11 cellular contexts compared by ENCODE assay signal in genomic region chr3:113151475-113152031, GRCh38. TPM values are rescaled to one million over a fixed set of nuclear protein-coding genes. Genes with fewer than 3 reads are reported as not detected.
A peak's percentile ranks its signal among the peaks of the same experiment; 100 is the strongest.
DNase-seq lines count a peak whose midpoint lies in the region; ATAC-seq and TF ChIP-seq lines count a peak whose summit lies in the region.
"Had no signal": no experiment of that assay in that cellular context is flagged by ENCODE, and none has a peak within 500 bp of the region (broad histone marks: within the 10 kb centered on the region; RNA-seq: fewer than 3 reads in every experiment).

No MANE protein-coding gene starts in this region.

- TF ChIP-seq CTCF in breast epithelium (IDR thresholded peaks at IDR 0.05) (no peak), MCF 10A (IDR thresholded peaks at IDR 0.05; ENCODE audit: unreplicated experiment) (no peak), choroid plexus epithelial cell (conservative IDR thresholded peaks at IDR 0.05; ENCODE audit: low read depth, low read length) (no peak), nephron progenitor cell (IDR thresholded peaks at IDR 0.05) (no peak)
- no peak for TF ChIP-seq CTCF in activated CD8-positive, alpha-beta T cell treated with anti-CD3 and anti-CD28 coated beads for 36 hours (IDR thresholded peaks at IDR 0.05)

- no peak overlapping the region for H3K4me3 ChIP-seq in breast epithelium
- no peak overlapping the region for H3K4me3 ChIP-seq in choroid plexus epithelial cell (ENCODE audit: low read depth, low read length)
- H3K4me3 ChIP-seq in aorta (ENCODE audit: low read length in 2 of 2), result no peak overlapping the region
- H3K4me3 ChIP-seq: A549 had no signal

- H3K27me3 Mint-ChIP-seq in MCF 10A (ENCODE audit: insufficient read depth, unreplicated experiment) (no peaks in the 10 kb centered on the region), nephron progenitor cell (ENCODE audit: low read depth, poor library complexity) (peaks cover 2% of the 10 kb centered on the region)
- peaks cover 3% of the 10 kb centered on the region for H3K27me3 Mint-ChIP-seq in activated CD8-positive, alpha-beta T cell treated with anti-CD3 and anti-CD28 coated beads for 36 hours

- H3K4me3 Mint-ChIP-seq in MCF 10A (ENCODE audit: unreplicated experiment) (no peak overlapping the region), nephron progenitor cell (peak overlapping the region; percentile 18)
- H3K4me3 Mint-ChIP-seq in activated CD8-positive, alpha-beta T cell treated with anti-CD3 and anti-CD28 coated beads for 36 hours, result no peak overlapping the region
- H3K4me3 Mint-ChIP-seq: activated naive CD4-positive, alpha-beta T cell treated with anti-CD3 and anti-CD28 coated beads for 36 hours had no signal

- WGBS in aorta, 2 donors, result 91 to 93% methylated on average over 6 of the region's 6 CpGs

- H3K36me3 Mint-ChIP-seq in MCF 10A (ENCODE audit: insufficient read depth, unreplicated experiment), result no peaks in the 10 kb centered on the region
- no peaks in the 10 kb centered on the region for H3K36me3 Mint-ChIP-seq in nephron progenitor cell (ENCODE audit: low read depth)
- no peaks in the 10 kb centered on the region for H3K36me3 Mint-ChIP-seq in activated CD8-positive, alpha-beta T cell treated with anti-CD3 and anti-CD28 coated beads for 36 hours (ENCODE audit: low read depth)

- H3K4me1 ChIP-seq in breast epithelium, result peaks cover 0 to 8% of the 10 kb centered on the region in 2 donors
- H3K4me1 ChIP-seq in aorta (ENCODE audit: control insufficient read depth in 1 of 2, insufficient read depth in 2 of 2, low read length in 2 of 2), result no peaks in the 10 kb centered on the region

- H3K9me3 Mint-ChIP-seq in MCF 10A (ENCODE audit: unreplicated experiment), result no peaks in the 10 kb centered on the region
- no peaks in the 10 kb centered on the region for H3K9me3 Mint-ChIP-seq in nephron progenitor cell
- no peaks in the 10 kb centered on the region for H3K9me3 Mint-ChIP-seq in activated CD8-positive, alpha-beta T cell treated with anti-CD3 and anti-CD28 coated beads for 36 hours
- H3K9me3 Mint-ChIP-seq: activated naive CD4-positive, alpha-beta T cell treated with anti-CD3 and anti-CD28 coated beads for 36 hours had no signal

- CTCF ChIA-PET in MCF 10A (lab: Yijun Ruan, JAX), result interaction anchor here (0.5 to 1.0 kb wide), 2 partner anchors 11 to 130 kb away, joined by 3 to 4 read pairs; no protein-coding TSS in a partner anchor
- CTCF ChIA-PET in activated CD8-positive, alpha-beta T cell treated with anti-CD3 and anti-CD28 coated beads for 36 hours (lab: Charles Lee), result interaction anchor here (1.4 kb wide), 1 partner anchor 136 kb away, joined by 6 read pairs; no protein-coding TSS in a partner anchor

- no TSS peak for BruUV-seq in MCF 10A (replicated peaks; lab: Mats Ljungman, UMichigan)

- no peak overlapping the region for H3K27ac Mint-ChIP-seq in MCF 10A (ENCODE audit: low read depth, unreplicated experiment)
- peak overlapping the region; percentile 100 for H3K27ac Mint-ChIP-seq in nephron progenitor cell
- no peak overlapping the region for H3K27ac Mint-ChIP-seq in activated CD8-positive, alpha-beta T cell treated with anti-CD3 and anti-CD28 coated beads for 36 hours
- H3K27ac Mint-ChIP-seq: activated naive CD4-positive, alpha-beta T cell treated with anti-CD3 and anti-CD28 coated beads for 36 hours had no signal

- ATAC-seq in aorta (ENCODE audit: low FRiP score), result peak; percentile 88
- no peak for ATAC-seq in HG02938 (IDR thresholded peaks at IDR 0.05; ENCODE audit: unreplicated experiment)
- ATAC-seq in activated CD8-positive, alpha-beta T cell treated with anti-CD3 and anti-CD28 coated beads for 36 hours, result no peak
- ATAC-seq: A549 had no signal

- POLR2A ChIA-PET in MCF 10A (lab: Yijun Ruan, JAX), result no interaction called here
- POLR2A ChIA-PET in activated CD8-positive, alpha-beta T cell treated with anti-CD3 and anti-CD28 coated beads for 36 hours (lab: Charles Lee), result no interaction called here

- DNase-seq in breast epithelium (ENCODE audit: low spot score in 2 of 2) (peak in 1 of 2 donors; percentile 27), MCF 10A (ENCODE audit: unreplicated experiment) (no peak), choroid plexus epithelial cell (ENCODE audit: low read depth) (peak; percentile 80), nephron progenitor cell (peak; percentile 67), aorta (peak in 1 of 2 donors; percentile 48), COLO829 (ENCODE audit: low spot score) (no peak)
- no peak for DNase-seq in activated CD8-positive, alpha-beta T cell treated with anti-CD3 and anti-CD28 coated beads for 36 hours
- DNase-seq: activated naive CD4-positive, alpha-beta T cell treated with anti-CD3 and anti-CD28 coated beads for 36 hours; midbrain had no signal

- no peaks in the 10 kb centered on the region for H3K9me3 ChIP-seq in breast epithelium
- H3K9me3 ChIP-seq in aorta (ENCODE audit: control insufficient read depth, low read length), result no peaks in the 10 kb centered on the region
- H3K9me3 ChIP-seq: A549 had no signal

- H3K4me1 Mint-ChIP-seq in MCF 10A (ENCODE audit: insufficient read depth, unreplicated experiment), result peaks cover 8% of the 10 kb centered on the region
- peaks cover 98% of the 10 kb centered on the region for H3K4me1 Mint-ChIP-seq in nephron progenitor cell
- no peaks in the 10 kb centered on the region for H3K4me1 Mint-ChIP-seq in activated CD8-positive, alpha-beta T cell treated with anti-CD3 and anti-CD28 coated beads for 36 hours (ENCODE audit: low read depth)

- H3K36me3 ChIP-seq in breast epithelium (no peaks in the 10 kb centered on the region), aorta (ENCODE audit: control insufficient read depth in 1 of 2, insufficient read depth in 2 of 2, low read length in 1 of 2) (no peaks in the 10 kb centered on the region)

- no peaks in the 10 kb centered on the region for H3K27me3 ChIP-seq in breast epithelium
- H3K27me3 ChIP-seq in aorta (ENCODE audit: control insufficient read depth in 1 of 2, insufficient read depth in 2 of 2, low read length in 1 of 2), result no peaks in the 10 kb centered on the region

- peak overlapping the region; percentile 59 to 84 for H3K27ac ChIP-seq in breast epithelium
- H3K27ac ChIP-seq in aorta (ENCODE audit: low read depth in 1 of 2, low read length in 2 of 2), result no peak overlapping the region
- H3K27ac ChIP-seq: A549 had no signal

- intact Hi-C loops in breast epithelium (cut with DNase I; ENCODE audit: low total_unique reads), result no loop called here
- intact Hi-C loops in MCF 10A (cut with micrococcal nuclease), result no loop called here
- intact Hi-C loops in aorta (cut with DNase I), result no loop called here
- intact Hi-C loops in activated CD8-positive, alpha-beta T cell treated with anti-CD3 and anti-CD28 coated beads for 36 hours (cut with micrococcal nuclease), result no loop called here

- TF ChIP-seq POLR2A in breast epithelium (IDR thresholded peaks at IDR 0.05), result no peak

RNA-seq across cellular contexts. Expression of gene BOC, which starts 59.8 kb away (rescaled TPM):
- 10 to 100 TPM; 48.8 to 56.6 (median 55.1) TPM for total RNA-seq in breast epithelium
- 1.8 and 2.3 TPM in 2 replicates for total RNA-seq in MCF 10A (2022)
- total RNA-seq in aorta, result 100 to 1,000 TPM in 1 of 2 donors, 10 to 100 TPM in 1; 45.1 to 164 TPM
- polyA plus RNA-seq in aorta, result 1 to 10 TPM; 6.6 to 8.5 TPM
- total RNA-seq in activated CD8-positive, alpha-beta T cell treated with anti-CD3 and anti-CD28 coated beads for 36 hours, result under 1 TPM; 0.20 to 0.49 TPM

Comparison
In these comparisons a context has a peak if more than half of its experiments do, and no peak if none do; other contexts are left out.
1. RNA of gene BOC, which starts 59.8 kb away (total RNA-seq): 45.1 to 164 TPM in aorta and 48.8 to 56.6 TPM in breast epithelium; 1.8 to 2.3 TPM in MCF 10A and 0.20 to 0.49 TPM in activated CD8-positive, alpha-beta T cell treated with anti-CD3 and anti-CD28 coated beads for 36 hours; every median in the first group is over 10 times any median in the second.
2. DNase-seq: peak in choroid plexus epithelial cell (single experiment) and nephron progenitor cell (single experiment); none in MCF 10A (single experiment), COLO829 (single experiment) and activated CD8-positive, alpha-beta T cell treated with anti-CD3 and anti-CD28 coated beads for 36 hours (single experiment).
3. H3K27ac ChIP-seq: peak in breast epithelium (2 of 2); none in aorta (0 of 2).